8 cellular contexts compared by ENCODE assay signal in genomic region chr4:2843023-2843908, GRCh38. TPM values are rescaled to one million over a fixed set of nuclear protein-coding genes. Genes with fewer than 3 reads are reported as not detected.
DNase-seq lines count a peak whose midpoint lies in the region; ATAC-seq lines count a peak whose summit lies in the region.

Gene ADD1, plus strand, starts transcription at chr4:2843844. Its CDS starts 32,072 bp downstream, at chr4:2875916.

- H3K9me3 ChIP-seq in Karpas-422 (ENCODE audit: low read length) (no peaks in the 10 kb centered on the region), SJSA1 (replicated peaks) (no peaks in the 10 kb centered on the region), neuronal stem cell (replicated peaks in 1 of 2; ENCODE audit: control insufficient read depth in 2 of 2, insufficient read depth in 1 of 2, low read depth in 1 of 2, low read length in 2 of 2) (no peaks in the 10 kb centered on the region), subcutaneous abdominal adipose tissue (ENCODE audit: control insufficient read depth in 5 of 5, low read length in 5 of 5) (no peaks in the 10 kb centered on the region)

- peaks cover 3% of the 10 kb centered on the region for H3K79me1 ChIP-seq in neuronal stem cell (ENCODE audit: low read depth, low read length)

- H3K36me3 ChIP-seq in Karpas-422 (ENCODE audit: insufficient read depth, low read length), result no peaks in the 10 kb centered on the region; the same call in 1 of the 2 replicates
- peaks cover 6% of the 10 kb centered on the region; the same call in 1 of the 2 replicates for H3K36me3 ChIP-seq in SJSA1
- H3K36me3 ChIP-seq in neuronal stem cell (replicated peaks in 1 of 2; ENCODE audit: control insufficient read depth in 2 of 2, insufficient read depth in 2 of 2, low read length in 2 of 2), result no peaks in the 10 kb centered on the region
- no peaks in the 10 kb centered on the region for H3K36me3 ChIP-seq in subcutaneous abdominal adipose tissue (ENCODE audit: control insufficient read depth in 5 of 5, insufficient read depth in 5 of 5, low read length in 5 of 5)

- no peak within 1 kb of the TSS for H4K91ac ChIP-seq in neuronal stem cell (ENCODE audit: low read depth, low read length, poor library complexity)

- H3K4me1 ChIP-seq in Karpas-422 (ENCODE audit: low read length) (peaks cover 32% of the 10 kb centered on the region), SJSA1 (replicated peaks) (peaks cover 6% of the 10 kb centered on the region), neuronal stem cell (ENCODE audit: control insufficient read depth in 2 of 2, insufficient read depth in 1 of 2, low read depth in 1 of 2, low read length in 2 of 2) (peaks cover 5 to 7% of the 10 kb centered on the region in 2 donors), subcutaneous abdominal adipose tissue (ENCODE audit: control insufficient read depth in 5 of 5, insufficient read depth in 5 of 5, low read length in 5 of 5) (peaks cover 3 to 42% (median 32%) of the 10 kb centered on the region in 5 donors)

- H3K9ac ChIP-seq in Karpas-422 (ENCODE audit: low read length) (peak within 1 kb of the TSS; percentile 82), neuronal stem cell (ENCODE audit: low read depth, low read length, poor library complexity) (peak within 1 kb of the TSS; percentile 99), subcutaneous abdominal adipose tissue (ENCODE audit: low read length in 5 of 5) (peak within 1 kb of the TSS; percentile 89 to 98 (median 96))

- H3K79me2 ChIP-seq in Karpas-422 (ENCODE audit: low read length), result peaks cover 11% of the 10 kb centered on the region

- H3K4me2 ChIP-seq in Karpas-422 (ENCODE audit: low read depth, low read length, poor library complexity, severe bottlenecking) (peak within 1 kb of the TSS; percentile 84), neuronal stem cell (ENCODE audit: insufficient read depth, low read length, poor library complexity, severe bottlenecking) (peak within 1 kb of the TSS; percentile 92)

- H3K4me3 ChIP-seq in Karpas-422 (ENCODE audit: low read length) (peak within 1 kb of the TSS; percentile 80), SJSA1 (peak within 1 kb of the TSS; percentile 81), neuronal stem cell (ENCODE audit: low read length in 2 of 2) (peak within 1 kb of the TSS; percentile 75 to 95), subcutaneous abdominal adipose tissue (ENCODE audit: low read depth in 1 of 5, low read length in 5 of 5) (peak within 1 kb of the TSS; percentile 86 to 92 (median 89))

- no peak within 1 kb of the TSS for H2BK12ac ChIP-seq in neuronal stem cell (ENCODE audit: low read length)

- H3K18ac ChIP-seq in neuronal stem cell (ENCODE audit: low read length), result peak within 1 kb of the TSS; percentile 97

- peak within 1 kb of the TSS; percentile 67 for H2BK15ac ChIP-seq in neuronal stem cell (ENCODE audit: low read length)

- no peaks in the 10 kb centered on the region for H3K27me3 ChIP-seq in Karpas-422 (ENCODE audit: low read length)
- H3K27me3 ChIP-seq in SJSA1 (replicated peaks), result no peaks in the 10 kb centered on the region
- no peaks in the 10 kb centered on the region for H3K27me3 ChIP-seq in neuronal stem cell (ENCODE audit: control insufficient read depth in 3 of 3, insufficient read depth in 3 of 3, low read depth in 1 of 3, low read length in 3 of 3)
- H3K27me3 ChIP-seq in subcutaneous abdominal adipose tissue (ENCODE audit: control insufficient read depth in 5 of 5, insufficient read depth in 4 of 5, low read length in 5 of 5), result no peaks in the 10 kb centered on the region

- peak within 1 kb of the TSS; percentile 53 for H3K4ac ChIP-seq in neuronal stem cell (ENCODE audit: low read length)

- WGBS in neuronal stem cell (ENCODE audit: extremely low coverage in 2 of 2, insufficient read length in 2 of 2, insufficient replicate concordance in 1 of 2), 2 donors, result no CpG with 5 or more reads among the region's 66 CpGs

- peak; percentile 82 for ATAC-seq in GM21825 (IDR thresholded peaks at IDR 0.05; ENCODE audit: unreplicated experiment)

- peak within 1 kb of the TSS; percentile 77 for H2AFZ ChIP-seq in Karpas-422 (ENCODE audit: low read length)
- H2AFZ ChIP-seq in neuronal stem cell (ENCODE audit: low read length), result peak within 1 kb of the TSS; percentile 94

- DNase-seq in ELF-1 (ENCODE audit: low read depth, low spot score), result peak; percentile 98
- peak; percentile 97 for DNase-seq in Karpas-422
- peak; percentile 75 to 91 for DNase-seq in SJSA1 (ENCODE audit: low read depth in 1 of 2, low spot score in 2 of 2)
- DNase-seq in activated naive CD4-positive, alpha-beta T cell (lab: John Stamatoyannopoulos, UW), result peak; percentile 91 to 97 (median 94)
- DNase-seq in foreskin melanocyte, result peak; percentile 80
- DNase-seq in neuronal stem cell (ENCODE audit: low spot score), result peak; percentile 97

- H3K9me2 ChIP-seq in Karpas-422 (replicated peaks; ENCODE audit: insufficient read depth, low read length), result no peaks in the 10 kb centered on the region

- peak within 1 kb of the TSS; percentile 93 for H3K23ac ChIP-seq in neuronal stem cell (ENCODE audit: low read depth, low read length, poor library complexity)

- H2BK120ac ChIP-seq in neuronal stem cell (ENCODE audit: low read depth, low read length), result no peak within 1 kb of the TSS

- H4K20me1 ChIP-seq in Karpas-422 (ENCODE audit: insufficient read depth, low read depth, low read length), result peaks cover 25% of the 10 kb centered on the region

- H3K14ac ChIP-seq in neuronal stem cell (ENCODE audit: low read length), result peak within 1 kb of the TSS; percentile 94

- H2BK5ac ChIP-seq in neuronal stem cell (ENCODE audit: low read length), result no peak within 1 kb of the TSS

- peak within 1 kb of the TSS; percentile 48 for H4K8ac ChIP-seq in neuronal stem cell (ENCODE audit: low read depth, low read length)

- peak within 1 kb of the TSS; percentile 81 for H2AK5ac ChIP-seq in neuronal stem cell (ENCODE audit: low read depth, low read length)

- H3K27ac ChIP-seq in Karpas-422 (ENCODE audit: low read length), result no peak within 1 kb of the TSS
- peak within 1 kb of the TSS; percentile 63 for H3K27ac ChIP-seq in SJSA1
- H3K27ac ChIP-seq in neuronal stem cell (replicated peaks; ENCODE audit: low read length), result peak within 1 kb of the TSS; percentile 76
- H3K27ac ChIP-seq in subcutaneous abdominal adipose tissue (ENCODE audit: low read depth, low read length), result peak within 1 kb of the TSS; percentile 91

RNA-seq across cellular contexts. Expression of gene ADD1, which starts in this region (rescaled TPM):
- 62.9 and 69.7 TPM in 2 replicates for total RNA-seq in Karpas-422 (2014; rRNA removed; shearing (Covaris generic); ENCODE audit: low replicate concordance)
- 98.4 and 138 TPM in 2 replicates for total RNA-seq in SJSA1 (2014; rRNA removed; shearing (Covaris generic))
- polyA plus RNA-seq in neuronal stem cell (2013, experiment 1 of 2), result 169 TPM
- 159 TPM for polyA plus RNA-seq in neuronal stem cell (2013, experiment 2 of 2)
